In genomic region chrX:154308108-154308946, GRCh38 we compare ENCODE assay signal across 8 cellular contexts. TPM values are rescaled to one million over a fixed set of nuclear protein-coding genes. Genes with fewer than 3 reads are reported as not detected.
DNase-seq lines count a peak whose midpoint lies in the region; ATAC-seq and TF ChIP-seq lines count a peak whose summit lies in the region.

No MANE protein-coding gene starts in this region.

- no peak overlapping the region for H3K4me3 Mint-ChIP-seq in activated CD8-positive, alpha-beta memory T cell treated with anti-CD3 and anti-CD28 coated beads, Interleukin-2, amount 10 ng/mL, durations not matched to agents 7 days and 5 days
- H3K4me3 Mint-ChIP-seq in natural killer cell: peak overlapping the region; percentile 58
- H3K4me3 Mint-ChIP-seq in stimulated activated naive CD8-positive, alpha-beta T cell treated with anti-CD3 and anti-CD28 coated beads, Interleukin-15, Interleukin-2, amounts not matched to agents 100 ng/mL and 50 ng/mL, for 24 hours: no peak overlapping the region

- no peaks in the 10 kb centered on the region for H3K9me3 Mint-ChIP-seq in activated CD8-positive, alpha-beta memory T cell treated with anti-CD3 and anti-CD28 coated beads, Interleukin-2, amount 10 ng/mL, durations not matched to agents 7 days and 5 days (ENCODE audit: low read depth)
- H3K9me3 Mint-ChIP-seq in natural killer cell: peaks cover 0 to 2% of the 10 kb centered on the region in 2 donors
- no peaks in the 10 kb centered on the region for H3K9me3 Mint-ChIP-seq in stimulated activated naive CD8-positive, alpha-beta T cell treated with anti-CD3 and anti-CD28 coated beads, Interleukin-15, Interleukin-2, amounts not matched to agents 100 ng/mL and 50 ng/mL, for 24 hours

- no peak overlapping the region for H3K4me3 ChIP-seq in epithelial cell of proximal tubule (ENCODE audit: low read depth, low read length)

- intact Hi-C loops in natural killer cell (cut with micrococcal nuclease): no loop called here

- CTCF ChIA-PET in activated CD8-positive, alpha-beta memory T cell treated with anti-CD3 and anti-CD28 coated beads, Interleukin-2, amount 10 ng/mL, durations not matched to agents 7 days and 5 days (lab: Charles Lee): interaction anchor here (1.0 to 2.6 kb wide), 8 partner anchors 8 to 296 kb away, joined by 3 to 12 read pairs (median 5); no protein-coding TSS in a partner anchor

- H3K27me3 Mint-ChIP-seq in activated CD8-positive, alpha-beta memory T cell treated with anti-CD3 and anti-CD28 coated beads, Interleukin-2, amount 10 ng/mL, durations not matched to agents 7 days and 5 days: no peaks in the 10 kb centered on the region
- no peaks in the 10 kb centered on the region for H3K27me3 Mint-ChIP-seq in natural killer cell (ENCODE audit: low read depth in 2 of 2)
- no peaks in the 10 kb centered on the region for H3K27me3 Mint-ChIP-seq in stimulated activated naive CD8-positive, alpha-beta T cell treated with anti-CD3 and anti-CD28 coated beads, Interleukin-15, Interleukin-2, amounts not matched to agents 100 ng/mL and 50 ng/mL, for 24 hours

- peaks cover under 1% of the 10 kb centered on the region for H3K36me3 Mint-ChIP-seq in activated CD8-positive, alpha-beta memory T cell treated with anti-CD3 and anti-CD28 coated beads, Interleukin-2, amount 10 ng/mL, durations not matched to agents 7 days and 5 days
- H3K36me3 Mint-ChIP-seq in natural killer cell: no peaks in the 10 kb centered on the region
- no peaks in the 10 kb centered on the region for H3K36me3 Mint-ChIP-seq in stimulated activated naive CD8-positive, alpha-beta T cell treated with anti-CD3 and anti-CD28 coated beads, Interleukin-15, Interleukin-2, amounts not matched to agents 100 ng/mL and 50 ng/mL, for 24 hours (ENCODE audit: low read depth)

- H3K4me1 Mint-ChIP-seq in activated CD8-positive, alpha-beta memory T cell treated with anti-CD3 and anti-CD28 coated beads, Interleukin-2, amount 10 ng/mL, durations not matched to agents 7 days and 5 days: peaks cover 51% of the 10 kb centered on the region
- H3K4me1 Mint-ChIP-seq in natural killer cell: peaks cover 39 to 56% of the 10 kb centered on the region in 2 donors
- H3K4me1 Mint-ChIP-seq in stimulated activated naive CD8-positive, alpha-beta T cell treated with anti-CD3 and anti-CD28 coated beads, Interleukin-15, Interleukin-2, amounts not matched to agents 100 ng/mL and 50 ng/mL, for 24 hours (ENCODE audit: low read depth): peaks cover 50% of the 10 kb centered on the region

- peak; percentile 25 to 40 for DNase-seq in NOMO-1 (lab: John Stamatoyannopoulos, UW; ENCODE audit: unreplicated experiment in 2 of 2)
- no peak for DNase-seq in NOMO-1 treated with dmso at 0.1 percent for 144 hours (lab: John Stamatoyannopoulos, UW; ENCODE audit: unreplicated experiment)
- DNase-seq in NCI-H460 (ENCODE audit: extremely low read depth, low read depth): peak; percentile 50
- DNase-seq in activated CD8-positive, alpha-beta memory T cell treated with anti-CD3 and anti-CD28 coated beads, Interleukin-2, amount 10 ng/mL, durations not matched to agents 7 days and 5 days: peak; percentile 88
- no peak for DNase-seq in epithelial cell of proximal tubule (ENCODE audit: low read depth)
- peak; percentile 63 for DNase-seq in natural killer cell

- TF ChIP-seq CTCF in epithelial cell of proximal tubule (conservative IDR thresholded peaks at IDR 0.05; ENCODE audit: low read depth, low read length) (peak; percentile 72), natural killer cell (IDR thresholded peaks at IDR 0.05) (peak; percentile 63)

- peak; percentile 81 for ATAC-seq in activated CD8-positive, alpha-beta memory T cell treated with anti-CD3 and anti-CD28 coated beads, Interleukin-2, amount 10 ng/mL, durations not matched to agents 7 days and 5 days
- ATAC-seq in natural killer cell: peak; percentile 82 to 88 (median 87)
- ATAC-seq in GM19467 (IDR thresholded peaks at IDR 0.05; ENCODE audit: unreplicated experiment): no peak

- peak overlapping the region; percentile 81 for H3K27ac Mint-ChIP-seq in activated CD8-positive, alpha-beta memory T cell treated with anti-CD3 and anti-CD28 coated beads, Interleukin-2, amount 10 ng/mL, durations not matched to agents 7 days and 5 days
- peak overlapping the region; percentile 69 to 84 for H3K27ac Mint-ChIP-seq in natural killer cell
- peak overlapping the region; percentile 5 for H3K27ac Mint-ChIP-seq in stimulated activated naive CD8-positive, alpha-beta T cell treated with anti-CD3 and anti-CD28 coated beads, Interleukin-15, Interleukin-2, amounts not matched to agents 100 ng/mL and 50 ng/mL, for 24 hours

RNA-seq across cellular contexts. Expression of gene TKTL1, which starts 12.7 kb away (rescaled TPM):
- total RNA-seq in NCI-H460 (2014; rRNA removed; shearing (Covaris generic)): not detected in 2 replicates
- not detected in 2 replicates for polyA plus RNA-seq in NCI-H460 (2014; cell fraction: nucleus; rRNA removed)
- total RNA-seq in activated CD8-positive, alpha-beta memory T cell treated with anti-CD3 and anti-CD28 coated beads, Interleukin-2, amount 10 ng/mL, durations not matched to agents 7 days and 5 days: 1 to 10 TPM in 1 of 2 experiments, under 1 TPM in 1; 0.75 to 1.1 TPM
- total RNA-seq in epithelial cell of proximal tubule (0.17 TPM in 1 of 2 replicates, not detected in the other), natural killer cell (10 to 100 TPM; 17.1 to 42.8 (median 28.8) TPM)

RNA-seq across cellular contexts. Expression of gene TEX28, which starts 13.4 kb away (rescaled TPM):
- not detected in 2 replicates for total RNA-seq in NCI-H460 (2014; rRNA removed; shearing (Covaris generic))
- not detected in 2 replicates for polyA plus RNA-seq in NCI-H460 (2014; cell fraction: nucleus; rRNA removed)
- not detected for total RNA-seq in activated CD8-positive, alpha-beta memory T cell treated with anti-CD3 and anti-CD28 coated beads, Interleukin-2, amount 10 ng/mL, durations not matched to agents 7 days and 5 days
- total RNA-seq in epithelial cell of proximal tubule: not detected in 2 replicates
- under 1 TPM in 1 of 3 donors, not detected in 2; 0.61 TPM for total RNA-seq in natural killer cell

RNA-seq across cellular contexts. Expression of gene OPN1MW3, which starts 50.9 kb away (rescaled TPM):
- not detected in 2 replicates for total RNA-seq in NCI-H460 (2014; rRNA removed; shearing (Covaris generic))
- polyA plus RNA-seq in NCI-H460 (2014; cell fraction: nucleus; rRNA removed): not detected in 2 replicates
- total RNA-seq in activated CD8-positive, alpha-beta memory T cell treated with anti-CD3 and anti-CD28 coated beads, Interleukin-2, amount 10 ng/mL, durations not matched to agents 7 days and 5 days: not detected
- not detected in 2 replicates for total RNA-seq in epithelial cell of proximal tubule
- total RNA-seq in natural killer cell: not detected

Comparison
In these comparisons a context has a peak if more than half of its experiments do, and no peak if none do; other contexts are left out.
1. DNase-seq: peak in NOMO-1 (2 of 2), NCI-H460 (single experiment), activated CD8-positive, alpha-beta memory T cell treated with anti-CD3 and anti-CD28 coated beads, Interleukin-2, amount 10 ng/mL, durations not matched to agents 7 days and 5 days (single experiment) and natural killer cell (single experiment); none in NOMO-1 treated with dmso at 0.1 percent for 144 hours (single experiment) and epithelial cell of proximal tubule (single experiment).
2. H3K27ac Mint-ChIP-seq: peak in every context shown above with its lines; median percentile 81 in activated CD8-positive, alpha-beta memory T cell treated with anti-CD3 and anti-CD28 coated beads, Interleukin-2, amount 10 ng/mL, durations not matched to agents 7 days and 5 days; 76 in natural killer cell; 5 in stimulated activated naive CD8-positive, alpha-beta T cell treated with anti-CD3 and anti-CD28 coated beads, Interleukin-15, Interleukin-2, amounts not matched to agents 100 ng/mL and 50 ng/mL, for 24 hours.
3. RNA of gene TKTL1, which starts 12.7 kb away (total RNA-seq): 17.1 to 42.8 TPM in natural killer cell; 0.75 to 1.1 TPM in activated CD8-positive, alpha-beta memory T cell treated with anti-CD3 and anti-CD28 coated beads, Interleukin-2, amount 10 ng/mL, durations not matched to agents 7 days and 5 days, 0.17 TPM in epithelial cell of proximal tubule and not detected in NCI-H460; every median in the first group is over 4 times any median in the second.